ENCODE assay signal across 8 cellular contexts in the genomic region with DNA sequence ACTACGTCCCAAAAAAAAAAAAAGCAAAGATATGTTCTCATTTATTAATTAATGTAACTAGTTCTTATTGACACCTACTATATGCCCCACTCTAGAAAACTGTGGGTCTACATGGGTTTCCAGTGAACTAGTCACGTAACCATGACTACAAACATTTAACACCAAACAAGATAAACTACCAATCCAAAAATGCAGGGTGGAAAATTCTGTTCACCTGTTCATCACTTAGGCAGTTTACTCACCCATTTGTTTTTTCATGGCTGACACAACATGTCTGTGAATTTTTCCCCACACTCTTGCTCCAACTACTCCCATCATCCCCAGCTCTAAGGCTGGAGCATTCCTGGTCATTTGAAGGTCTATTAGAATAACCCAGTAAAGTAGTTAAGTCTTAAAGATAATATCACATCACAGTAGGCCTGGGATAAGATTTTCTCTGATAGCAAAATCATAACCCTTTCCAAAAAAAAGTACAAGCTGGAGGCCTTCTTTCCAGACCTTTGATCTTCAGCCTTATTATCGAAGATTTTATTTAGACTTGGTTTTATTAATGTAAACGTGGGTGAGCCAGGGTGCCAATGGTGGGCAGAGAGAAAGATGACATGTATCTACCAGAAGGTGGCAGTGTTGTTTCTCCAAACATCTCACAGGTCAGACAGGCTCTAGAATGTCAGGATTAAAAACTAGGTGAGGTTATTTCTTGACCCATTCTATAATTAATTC.
DNase-seq lines count a peak whose midpoint lies in the region; ATAC-seq and TF ChIP-seq lines count a peak whose summit lies in the region.

No MANE protein-coding gene starts in this region.

- in situ Hi-C loops in GM13976 (cut with MboI; ENCODE audit: low sequenced_read_pairs, unreplicated experiment) = loop anchor here (5.0 to 10.0 kb wide), 2 partner anchors 315 to 458 kb away; no protein-coding TSS in a partner anchor

- H3K4me3 ChIP-seq in BJ (ENCODE audit: low read depth, low read length) (no peak overlapping the region), right cardiac atrium (ENCODE audit: low read length) (no peak overlapping the region)

- TF ChIP-seq CTCF in BJ (IDR thresholded peaks at IDR 0.05; ENCODE audit: insufficient read depth, low read depth, low read length) = peak; percentile 68
- TF ChIP-seq CTCF in GM13976 (IDR thresholded peaks at IDR 0.05; ENCODE audit: borderline replicate concordance, control extremely low read depth, extremely low read depth, insufficient read depth, missing control alignments) = peak; percentile 53

- H3K9me3 ChIP-seq in right cardiac atrium (ENCODE audit: control insufficient read depth, low read length) = no peaks in the 10 kb centered on the region

- H3K27me3 ChIP-seq in BJ (ENCODE audit: control insufficient read depth, insufficient read depth, low read length) = no peaks in the 10 kb centered on the region
- H3K27me3 ChIP-seq in right cardiac atrium (ENCODE audit: control insufficient read depth, insufficient read depth) = no peaks in the 10 kb centered on the region

- CTCF ChIA-PET in BJ (lab: Yijun Ruan, JAX) = interaction anchor here (0.6 to 5.5 kb wide), 18 partner anchors 8 to 855 kb away, joined by 3 to 43 read pairs (median 3); no protein-coding TSS in a partner anchor

- H3K27ac ChIP-seq in right cardiac atrium (ENCODE audit: low read length) = no peak overlapping the region

- 45% methylated on average over 4 of the region's 4 CpGs for WGBS in right cardiac atrium

- DNase-seq in BJ (ENCODE audit: low read depth) (no peak), GM13976 (ENCODE audit: low spot score) (peak; percentile 56), NCI-H748 (lab: John Stamatoyannopoulos, UW; ENCODE audit: unreplicated experiment) (peak; percentile 67), amniotic epithelial cell (ENCODE audit: low read depth) (peak; percentile 64), right cardiac atrium (no peak), sciatic nerve (ENCODE audit: low spot score) (no peak), foreskin melanocyte (no peak)

- POLR2A ChIA-PET in BJ (lab: Charles Lee) = no interaction called here

- intact Hi-C loops in right cardiac atrium (cut with DNase I) = loop anchor here in 3 of 4 donors (2.0 to 10.0 kb wide), 5 partner anchors 125 to 448 kb away; a partner anchor contains a TSS
- intact Hi-C loops in sciatic nerve (cut with DNase I) = loop anchor here (5.0 kb wide), 1 partner anchor 320 kb away; no protein-coding TSS in a partner anchor

- H3K36me3 ChIP-seq in BJ (ENCODE audit: control insufficient read depth, insufficient read depth, low read length) = no peaks in the 10 kb centered on the region

- H3K4me1 ChIP-seq in right cardiac atrium (ENCODE audit: control insufficient read depth, insufficient read depth, low read length) = no peaks in the 10 kb centered on the region

- peak; percentile 68 for ATAC-seq in HG03520 (IDR thresholded peaks at IDR 0.05; ENCODE audit: unreplicated experiment)
- peak; percentile 83 to 92 for ATAC-seq in right cardiac atrium
- peak; percentile 90 for ATAC-seq in sciatic nerve

Comparison
In these comparisons a context has a peak if more than half of its experiments do, and no peak if none do; other contexts are left out.
1. DNase-seq: peak in GM13976 (single experiment), NCI-H748 (single experiment) and amniotic epithelial cell (single experiment); none in BJ (single experiment), right cardiac atrium (0 of 3), sciatic nerve (single experiment) and foreskin melanocyte (single experiment).
2. Peak in every context shown above with its lines, with median percentiles within 50 percentile points of each other: ATAC-seq.